Comparison of ENCODE assay signal across 9 cellular contexts in the genomic region with DNA sequence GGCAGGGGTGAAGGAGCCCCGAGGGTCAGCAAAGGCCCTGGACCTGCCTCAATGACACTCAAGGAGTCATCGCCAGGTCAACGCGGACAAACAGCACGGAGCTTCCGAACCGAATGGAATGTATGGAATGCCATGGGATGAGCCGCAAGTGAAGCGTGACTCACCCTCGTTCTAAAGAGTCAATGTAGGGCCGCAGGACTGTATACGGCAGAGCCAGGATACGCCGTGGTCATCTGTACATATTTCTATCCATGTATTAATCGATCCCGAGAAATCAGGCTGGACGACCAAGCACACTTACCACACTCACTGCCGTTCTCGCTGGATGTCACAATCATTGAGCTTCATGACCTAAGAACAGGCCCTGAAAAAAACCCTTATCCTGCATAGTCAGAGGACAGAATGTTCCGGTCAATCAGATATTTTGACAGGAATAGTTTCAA. TPM values are rescaled to one million over a fixed set of nuclear protein-coding genes. Genes with fewer than 3 reads are reported as not detected.
A peak's percentile ranks its signal among the peaks of the same experiment; 100 is the strongest.
DNase-seq lines count a peak whose midpoint lies in the region; ATAC-seq and TF ChIP-seq lines count a peak whose summit lies in the region.
"Had no signal": no experiment of that assay in that cellular context is flagged by ENCODE, and none has a peak within 500 bp of the region (broad histone marks: within the 10 kb centered on the region; RNA-seq: fewer than 3 reads in every experiment).

No MANE protein-coding gene starts in this region.

- peaks cover 19 to 95% (median 79%) of the 10 kb centered on the region in 6 donors for H3K4me1 ChIP-seq in spleen

- no peak for ATAC-seq in HG02870 (IDR thresholded peaks at IDR 0.05; ENCODE audit: unreplicated experiment)

- H3K27ac ChIP-seq in spleen, result peak overlapping the region; percentile 53 to 98 (median 95)

- peak overlapping the region in 2 of 8 donors; percentile 72 to 97 for H3K4me3 ChIP-seq in spleen

- peaks cover 5% of the 10 kb centered on the region; the same call in 1 of the 2 replicates for H3K36me3 Mint-ChIP-seq in HFFc6 (ENCODE audit: low read depth)

- no peaks in the 10 kb centered on the region for H3K27me3 Mint-ChIP-seq in HFFc6 (ENCODE audit: insufficient read depth)

- intact Hi-C loops in spleen (cut with DNase I; ENCODE audit: low total_unique reads), result loop anchor here (5.0 kb wide), 1 partner anchor 63 kb away; no protein-coding TSS in a partner anchor

- peak overlapping the region; percentile 79 for H3K27ac Mint-ChIP-seq in HFFc6
- H3K27ac Mint-ChIP-seq: activated T-helper 1 cell treated with anti-CD3 and anti-CD28 coated beads, Interleukin-12 subunit alpha, Interleukin-12 subunit beta, Interleukin-2, Interleukin-4 antibody, amounts not matched to agents 30 ng/mL and 10 ng/mL and 1 ng/mL, durations not matched to agents 14 hours and 24 hours and 36 hours had no signal

- WGBS in spleen, 5 donors, result 74 to 88% (median 83%) methylated on average over 20 of the region's 20 CpGs

- DNase-seq in HFFc6, result peak; percentile 62
- peak; percentile 97 for DNase-seq in amniotic epithelial cell (ENCODE audit: low read depth)
- DNase-seq in iPS-NIHi11 (ENCODE audit: low spot score), result peak; percentile 51
- DNase-seq in spleen, result no peak
- no peak for DNase-seq in NCI-H748 treated with DMSO at 0.1 percent for 48 hours (lab: John Stamatoyannopoulos, UW)
- DNase-seq in stimulated activated CD4-positive, alpha-beta T cell treated with anti-CD3 and anti-CD28 coated beads, Interleukin-2, amount 100 ng/mL, for 48 hours, result no peak
- DNase-seq: NCI-H1930 had no signal

- H3K36me3 ChIP-seq in spleen, result peaks cover 0 to 14% (median 2%) of the 10 kb centered on the region in 6 donors

- peaks cover 46% of the 10 kb centered on the region for H3K4me1 Mint-ChIP-seq in HFFc6 (ENCODE audit: low read depth)

- TF ChIP-seq CTCF in HFFc6 (IDR thresholded peaks at IDR 0.05) (no peak), spleen (IDR thresholded peaks at IDR 0.05 in 8 of 11, conservative IDR thresholded peaks at IDR 0.05 in 3 of 11) (no peak)

- H3K27me3 ChIP-seq in spleen (replicated peaks in 1 of 7), result no peaks in the 10 kb centered on the region

- no peaks in the 10 kb centered on the region for H3K9me3 ChIP-seq in spleen

- TF ChIP-seq POLR2A in spleen (IDR thresholded peaks at IDR 0.05), result no peak

- no peaks in the 10 kb centered on the region for H3K9me3 Mint-ChIP-seq in HFFc6
- H3K9me3 Mint-ChIP-seq: activated T-helper 1 cell treated with anti-CD3 and anti-CD28 coated beads, Interleukin-12 subunit alpha, Interleukin-12 subunit beta, Interleukin-2, Interleukin-4 antibody, amounts not matched to agents 30 ng/mL and 10 ng/mL and 1 ng/mL, durations not matched to agents 14 hours and 24 hours and 36 hours had no signal

- peak overlapping the region; percentile 69 for H3K4me3 Mint-ChIP-seq in HFFc6
- H3K4me3 Mint-ChIP-seq: activated T-helper 1 cell treated with anti-CD3 and anti-CD28 coated beads, Interleukin-12 subunit alpha, Interleukin-12 subunit beta, Interleukin-2, Interleukin-4 antibody, amounts not matched to agents 30 ng/mL and 10 ng/mL and 1 ng/mL, durations not matched to agents 14 hours and 24 hours and 36 hours had no signal

RNA-seq across cellular contexts. Expression of a gene that starts 4.3 kb away (rescaled TPM):
- total RNA-seq in HFFc6 (2021; fragmentation: NEBNext Ultra II Directional; extraction: Animal tissue kit (Norgen Biotek cat#: 25700)), result 10 to 100 TPM; 44.6 to 67.4 (median 61.9) TPM
- total RNA-seq in spleen, result 100 to 1,000 TPM in 2 of 7 donors, 10 to 100 TPM in 5; 74.0 to 196 (median 93.6) TPM
- polyA plus RNA-seq in spleen, result 10 to 100 TPM; 48.8 to 63.8 (median 52.1) TPM

RNA-seq across cellular contexts. Expression of a gene that starts 44.7 kb away (rescaled TPM):
- 100 to 1,000 TPM; 175 to 207 (median 180) TPM for total RNA-seq in HFFc6 (2021; fragmentation: NEBNext Ultra II Directional; extraction: Animal tissue kit (Norgen Biotek cat#: 25700))
- 100 to 1,000 TPM in 6 of 7 donors, 10 to 100 TPM in 1; 79.6 to 150 (median 116) TPM for total RNA-seq in spleen
- polyA plus RNA-seq in spleen, result 100 to 1,000 TPM in 1 of 3 donors, 10 to 100 TPM in 2; 78.1 to 117 (median 96.9) TPM

Comparison
In these comparisons a context has a peak if more than half of its experiments do, and no peak if none do; other contexts are left out.
1. DNase-seq: peak in HFFc6 (single experiment), amniotic epithelial cell (single experiment) and iPS-NIHi11 (single experiment); none in spleen (single experiment), NCI-H748 treated with DMSO at 0.1 percent for 48 hours (single experiment) and stimulated activated CD4-positive, alpha-beta T cell treated with anti-CD3 and anti-CD28 coated beads, Interleukin-2, amount 100 ng/mL, for 48 hours (0 of 2).